20 cellular contexts compared by ENCODE assay signal in genomic region chr11:87851827-87852226, GRCh38.
A peak's percentile ranks its signal among the peaks of the same experiment; 100 is the strongest.
DNase-seq lines count a peak whose midpoint lies in the region; ATAC-seq and TF ChIP-seq lines count a peak whose summit lies in the region.
"Had no signal": no experiment of that assay in that cellular context is flagged by ENCODE, and none has a peak within 500 bp of the region (broad histone marks: within the 10 kb centered on the region; RNA-seq: fewer than 3 reads in every experiment).

No MANE protein-coding gene starts in this region.

- H3K4me3 ChIP-seq in IMR-90 (ENCODE audit: insufficient read depth, low read depth, low read length), result no peak overlapping the region
- H3K4me3 ChIP-seq in SK-N-MC, result no peak overlapping the region
- no peak overlapping the region for H3K4me3 ChIP-seq in mesodermal cell (ENCODE audit: extremely low read depth, insufficient read depth, low read length, poor library complexity, severe bottlenecking)
- H3K4me3 ChIP-seq in thoracic aorta, result peak overlapping the region; percentile 45
- H3K4me3 ChIP-seq in prostate gland, result no peak overlapping the region
- H3K4me3 ChIP-seq: BLaER1 treated with 17β-estradiol and CSF1 and Interleukin-3, amounts not matched to agents 10 nM and 100 nM; GM23338 had no signal

- no peak overlapping the region for H3K9ac ChIP-seq in IMR-90 (ENCODE audit: low read depth, low read length)
- H3K9ac ChIP-seq in SK-N-MC (ENCODE audit: insufficient read length), result no peak overlapping the region
- H3K9ac ChIP-seq: BLaER1 treated with 17β-estradiol and CSF1 and Interleukin-3, amounts not matched to agents 10 nM and 100 nM had no signal

- no peak overlapping the region for H2AK5ac ChIP-seq in IMR-90 (ENCODE audit: low read depth, low read length)

- peak overlapping the region; percentile 82; the same call in 1 of the 2 replicates for H3K14ac ChIP-seq in IMR-90 (replicated peaks; ENCODE audit: low read depth, low read length)

- H3K4me1 ChIP-seq in IMR-90 (ENCODE audit: control insufficient read depth, insufficient read depth, low read length), result peaks cover 6% of the 10 kb centered on the region; the same call in 1 of the 2 replicates
- peaks cover 10% of the 10 kb centered on the region for H3K4me1 ChIP-seq in mesodermal cell (ENCODE audit: control insufficient read depth, insufficient read depth, low read length, poor library complexity, severe bottlenecking)
- peaks cover 0 to 15% of the 10 kb centered on the region in 2 donors for H3K4me1 ChIP-seq in thoracic aorta (ENCODE audit: control insufficient read depth in 1 of 2, low read depth in 2 of 2)
- no peaks in the 10 kb centered on the region for H3K4me1 ChIP-seq in prostate gland (replicated peaks)
- H3K4me1 ChIP-seq: BLaER1 treated with 17β-estradiol and CSF1 and Interleukin-3, amounts not matched to agents 10 nM and 100 nM had no signal

- ATAC-seq in IMR-90 (ENCODE audit: low read depth) (no peak), thoracic aorta (ENCODE audit: insufficient number of reproducible peaks, low FRiP score, low read depth) (no peak)
- no peak for ATAC-seq in stimulated activated effector memory CD8-positive, alpha-beta T cell treated with anti-CD3 and anti-CD28 coated beads, Interleukin-12 subunit alpha, Interleukin-12 subunit beta, amount 100 ng/mL, for 72 hours
- ATAC-seq: CD8-positive, alpha-beta T cell; GM23338; HCT116; HepG2 had no signal

- H3K9me3 Mint-ChIP-seq in stimulated activated effector memory CD8-positive, alpha-beta T cell treated with anti-CD3 and anti-CD28 coated beads, Interleukin-12 subunit alpha, Interleukin-12 subunit beta, amount 100 ng/mL, for 72 hours, result peaks cover 5% of the 10 kb centered on the region
- H3K9me3 Mint-ChIP-seq: CD8-positive, alpha-beta T cell; GM23338 had no signal

- peak overlapping the region; percentile 56; the same call in 1 of the 2 replicates for H3K4ac ChIP-seq in IMR-90 (ENCODE audit: low read depth, low read length)

- no peaks in the 10 kb centered on the region for H3K79me1 ChIP-seq in IMR-90 (ENCODE audit: low read depth in 1 of 2, low read length in 2 of 2)

- peak overlapping the region; percentile 58; the same call in 1 of the 2 replicates for H4K91ac ChIP-seq in IMR-90 (ENCODE audit: insufficient read depth, low read depth, low read length)

- H3K9me1 ChIP-seq in IMR-90 (ENCODE audit: insufficient read depth, low read length), result no peaks in the 10 kb centered on the region

- H3K27ac Mint-ChIP-seq in stimulated activated effector memory CD8-positive, alpha-beta T cell treated with anti-CD3 and anti-CD28 coated beads, Interleukin-12 subunit alpha, Interleukin-12 subunit beta, amount 100 ng/mL, for 72 hours, result no peak overlapping the region
- H3K27ac Mint-ChIP-seq: B cell; CD8-positive, alpha-beta T cell; GM23338 had no signal

- no peaks in the 10 kb centered on the region for H3K4me1 Mint-ChIP-seq in stimulated activated effector memory CD8-positive, alpha-beta T cell treated with anti-CD3 and anti-CD28 coated beads, Interleukin-12 subunit alpha, Interleukin-12 subunit beta, amount 100 ng/mL, for 72 hours
- H3K4me1 Mint-ChIP-seq: B cell, GM23338 had no signal

- H4K8ac ChIP-seq in IMR-90 (ENCODE audit: low read depth in 2 of 2, low read length in 2 of 2), result 0 out of 4 replicates have a peak overlapping the region, but pooled peaks of 1 of the 2 experiments have one; percentile 39

- DNase-seq in IMR-90, result no peak
- no peak for DNase-seq in SK-N-MC (ENCODE audit: low read depth, low spot score)
- no peak for DNase-seq in thoracic aorta (ENCODE audit: low spot score)
- DNase-seq in prostate gland (ENCODE audit: low spot score), result no peak
- DNase-seq in stimulated activated effector memory CD8-positive, alpha-beta T cell treated with anti-CD3 and anti-CD28 coated beads, Interleukin-12 subunit alpha, Interleukin-12 subunit beta, amount 100 ng/mL, for 72 hours (ENCODE audit: low spot score in 2 of 2), result no peak
- DNase-seq in activated naive CD4-positive, alpha-beta T cell treated with Interleukin-2 at 50 U/mL for 16 hours, result no peak
- DNase-seq in stimulated activated CD4-positive, alpha-beta T cell treated with anti-CD3 and anti-CD28 coated beads, Interleukin-2, amount 100 ng/mL, for 24 hours, result no peak
- DNase-seq: 8988T; Calu3; CD8-positive, alpha-beta T cell; DMS79 treated with DMSO at 0.1 percent for 48 hours; GF-D8; H7 had no signal

- H2BK5ac ChIP-seq in IMR-90 (ENCODE audit: low read depth, low read length, poor library complexity, severe bottlenecking), result peak overlapping the region; percentile 57

- no peak for TF ChIP-seq RAD21 in IMR-90 (IDR thresholded peaks at IDR 0.05; ENCODE audit: low read length)

- no peak for TF ChIP-seq CTCF in IMR-90 (conservative IDR thresholded peaks at IDR 0.05; ENCODE audit: low read depth, low read length)
- no peak for TF ChIP-seq CTCF in thoracic aorta (IDR thresholded peaks at IDR 0.05)
- no peak for TF ChIP-seq CTCF in prostate gland (IDR thresholded peaks at IDR 0.05)

- no peaks in the 10 kb centered on the region for H3K36me3 Mint-ChIP-seq in stimulated activated effector memory CD8-positive, alpha-beta T cell treated with anti-CD3 and anti-CD28 coated beads, Interleukin-12 subunit alpha, Interleukin-12 subunit beta, amount 100 ng/mL, for 72 hours
- H3K36me3 Mint-ChIP-seq: CD8-positive, alpha-beta T cell had no signal

- peak overlapping the region; percentile 82 for H2BK120ac ChIP-seq in IMR-90 (ENCODE audit: low read depth, low read length)

- dilution Hi-C loops in IMR-90 (cut with HindIII; ENCODE audit: low sequenced_read_pairs, unreplicated experiment), result no loop called here

- no peak overlapping the region for H2AFZ ChIP-seq in IMR-90 (replicated peaks; ENCODE audit: low read length, poor library complexity)
- H2AFZ ChIP-seq: GM23338 had no signal

- no peak overlapping the region; the same call in 1 of the 2 replicates for H3K56ac ChIP-seq in IMR-90 (ENCODE audit: extremely low read depth, insufficient read depth, low read length)

- H3K27ac ChIP-seq in IMR-90 (ENCODE audit: insufficient read depth, low read length) (no peak overlapping the region), SK-N-MC (0 out of 2 replicates have a peak overlapping the region, but pooled peaks have one; percentile 3), mesodermal cell (ENCODE audit: low read depth, low read length, severe bottlenecking) (peak overlapping the region; percentile 50), thoracic aorta (peak overlapping the region; percentile 27 to 55), prostate gland (no peak overlapping the region)
- H3K27ac ChIP-seq: BLaER1 treated with 17β-estradiol and CSF1 and Interleukin-3, amounts not matched to agents 10 nM and 100 nM had no signal

- no peak overlapping the region for H3K4me3 Mint-ChIP-seq in stimulated activated effector memory CD8-positive, alpha-beta T cell treated with anti-CD3 and anti-CD28 coated beads, Interleukin-12 subunit alpha, Interleukin-12 subunit beta, amount 100 ng/mL, for 72 hours
- H3K4me3 Mint-ChIP-seq: B cell; CD8-positive, alpha-beta T cell; GM23338; HFFc6 had no signal

- peak overlapping the region; percentile 40; the same call in 1 of the 2 replicates for H3K4me2 ChIP-seq in IMR-90 (ENCODE audit: low read depth, low read length)
- H3K4me2 ChIP-seq: BLaER1 treated with 17β-estradiol and CSF1 and Interleukin-3, amounts not matched to agents 10 nM and 100 nM; GM23338 had no signal

- peak overlapping the region; percentile 31; the same call in 1 of the 3 replicates for H2BK15ac ChIP-seq in IMR-90 (ENCODE audit: low read depth, low read length)

- TF ChIP-seq POLR2A in IMR-90 (IDR thresholded peaks at IDR 0.05; ENCODE audit: low read depth, low read length) (no peak), prostate gland (IDR thresholded peaks at IDR 0.05) (no peak)

- no peaks in the 10 kb centered on the region for H4K20me1 ChIP-seq in IMR-90 (ENCODE audit: insufficient read depth, low read length)
- H4K20me1 ChIP-seq: BLaER1 treated with 17β-estradiol and CSF1 and Interleukin-3, amounts not matched to agents 10 nM and 100 nM had no signal

- no CpG with 5 or more reads among the region's 1 CpG for WGBS in IMR-90 (ENCODE audit: extremely low coverage in 2 of 2, insufficient read length in 1 of 2), 2 experiments
- WGBS in mesodermal cell (ENCODE audit: insufficient coverage in 2 of 2), 2 experiments, result 73 to 93% methylated on average over 1 of the region's 1 CpG
- WGBS in prostate gland, result 82% methylated on average over 1 of the region's 1 CpG

- CTCF ChIA-PET in IMR-90 (lab: Yijun Ruan, JAX), result interaction anchor here (1.1 kb wide), 1 partner anchor 26 kb away, joined by 4 read pairs; no protein-coding TSS in a partner anchor

- no peaks in the 10 kb centered on the region for H3K27me3 ChIP-seq in IMR-90 (ENCODE audit: control insufficient read depth, insufficient read depth, low read length)
- H3K27me3 ChIP-seq in thoracic aorta (replicated peaks; ENCODE audit: insufficient read depth), result no peaks in the 10 kb centered on the region
- H3K27me3 ChIP-seq in prostate gland (replicated peaks; ENCODE audit: insufficient read depth), result no peaks in the 10 kb centered on the region
- H3K27me3 ChIP-seq: BLaER1 treated with 17β-estradiol and CSF1 and Interleukin-3, amounts not matched to agents 10 nM and 100 nM had no signal

- BruUV-seq in IMR-90 (replicated peaks; lab: Mats Ljungman, UMichigan), result no TSS peak

- H4K5ac ChIP-seq in IMR-90 (ENCODE audit: low read depth, low read length), result peak overlapping the region; percentile 47; the same call in 1 of the 2 replicates

- POLR2A ChIA-PET in IMR-90 (lab: Charles Lee; ENCODE audit: unreplicated experiment), result no interaction called here

- intact Hi-C loops in IMR-90 (cut with micrococcal nuclease), result no loop called here
- intact Hi-C loops in prostate gland (cut with DNase I), result no loop called here

- H3K36me3 ChIP-seq in IMR-90 (ENCODE audit: control insufficient read depth, insufficient read depth, low read length), result no peaks in the 10 kb centered on the region
- H3K36me3 ChIP-seq in SK-N-MC (ENCODE audit: insufficient read depth, low read length), result no peaks in the 10 kb centered on the region
- no peaks in the 10 kb centered on the region for H3K36me3 ChIP-seq in mesodermal cell (ENCODE audit: control insufficient read depth, insufficient read depth, low read length)
- H3K36me3 ChIP-seq in thoracic aorta, result no peaks in the 10 kb centered on the region
- H3K36me3 ChIP-seq in prostate gland, result no peaks in the 10 kb centered on the region
- H3K36me3 ChIP-seq: BLaER1 treated with 17β-estradiol and CSF1 and Interleukin-3, amounts not matched to agents 10 nM and 100 nM had no signal

- in situ Hi-C loops in IMR-90 (cut with MboI; ENCODE audit: low sequenced_read_pairs), result no loop called here

- peak overlapping the region; percentile 79; the same call in 1 of the 2 replicates for H3K18ac ChIP-seq in IMR-90 (ENCODE audit: low read depth, low read length)

- peak overlapping the region; percentile 94 for H2BK20ac ChIP-seq in IMR-90 (ENCODE audit: low read depth, low read length)

- H2AK9ac ChIP-seq in IMR-90 (replicated peaks; ENCODE audit: low read depth, low read length, poor library complexity), result no peak overlapping the region

- H3K9me3 ChIP-seq in IMR-90 (ENCODE audit: control insufficient read depth, insufficient read depth, low read length), result no peaks in the 10 kb centered on the region
- H3K9me3 ChIP-seq in SK-N-MC (ENCODE audit: low read depth, low read length), result no peaks in the 10 kb centered on the region
- no peaks in the 10 kb centered on the region for H3K9me3 ChIP-seq in mesodermal cell (ENCODE audit: control insufficient read depth, low read length)
- no peaks in the 10 kb centered on the region for H3K9me3 ChIP-seq in thoracic aorta
- no peaks in the 10 kb centered on the region for H3K9me3 ChIP-seq in prostate gland
- H3K9me3 ChIP-seq: BLaER1 treated with 17β-estradiol and CSF1 and Interleukin-3, amounts not matched to agents 10 nM and 100 nM had no signal

- H3K23ac ChIP-seq in IMR-90 (ENCODE audit: low read depth, low read length), result no peak overlapping the region

Comparison
In these comparisons a context has a peak if more than half of its experiments do, and no peak if none do; other contexts are left out.
1. H3K27ac ChIP-seq: peak in SK-N-MC (single experiment), mesodermal cell (single experiment) and thoracic aorta (2 of 2); none in IMR-90 (single experiment) and prostate gland (0 of 2).